In the genomic region with DNA sequence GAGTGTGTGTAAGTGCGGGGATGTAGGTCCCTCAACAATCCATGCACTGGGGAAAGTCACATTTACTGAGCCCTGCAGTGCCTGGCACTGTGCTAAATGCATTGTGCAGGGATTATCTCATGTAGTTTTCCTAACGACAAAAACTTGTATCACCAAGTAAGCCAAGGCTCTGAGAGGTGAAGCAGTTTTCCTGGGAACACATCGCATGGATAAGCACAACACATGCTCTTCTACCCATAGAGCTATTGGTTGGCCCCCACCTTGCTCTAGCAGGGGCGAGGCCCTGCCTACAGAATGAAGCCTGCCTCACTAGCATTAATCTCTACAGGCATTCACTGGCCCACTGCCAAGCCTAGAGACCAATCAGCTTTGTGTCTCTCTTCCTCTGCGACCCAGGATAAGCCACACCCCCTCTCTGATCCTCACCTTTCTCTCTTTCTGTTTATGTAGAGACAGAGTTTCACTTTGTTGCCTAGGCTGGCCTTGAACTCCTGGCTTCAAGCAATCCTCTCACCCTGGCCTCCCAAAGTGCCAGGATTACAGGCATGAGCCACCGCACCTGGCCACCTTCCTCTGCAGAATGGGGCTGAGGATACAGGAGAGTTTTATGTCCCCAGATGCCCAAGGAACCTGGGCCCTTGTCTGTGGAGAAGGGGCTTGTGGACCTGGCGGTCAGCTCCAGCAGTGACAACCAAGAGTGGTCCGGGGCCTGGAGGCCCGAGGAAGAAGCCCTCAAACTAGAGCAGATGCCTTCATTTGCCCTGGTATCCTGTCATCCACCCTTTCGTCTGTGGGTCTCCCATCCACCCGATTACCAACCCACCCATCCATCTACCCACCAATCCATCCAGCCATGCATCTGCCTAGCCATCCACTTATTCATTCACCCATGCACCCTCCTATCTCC, we compare ENCODE assay signal across 1 cellular context.
TF ChIP-seq lines count a peak whose summit lies in the region.

No MANE protein-coding gene starts in this region.

TF ChIP-seq in HepG2, 621 proteins besides CTCF, POLR2A, EP300 and RAD21 (continued from another document and continues in another):
- TF ChIP-seq, protein P1, sequence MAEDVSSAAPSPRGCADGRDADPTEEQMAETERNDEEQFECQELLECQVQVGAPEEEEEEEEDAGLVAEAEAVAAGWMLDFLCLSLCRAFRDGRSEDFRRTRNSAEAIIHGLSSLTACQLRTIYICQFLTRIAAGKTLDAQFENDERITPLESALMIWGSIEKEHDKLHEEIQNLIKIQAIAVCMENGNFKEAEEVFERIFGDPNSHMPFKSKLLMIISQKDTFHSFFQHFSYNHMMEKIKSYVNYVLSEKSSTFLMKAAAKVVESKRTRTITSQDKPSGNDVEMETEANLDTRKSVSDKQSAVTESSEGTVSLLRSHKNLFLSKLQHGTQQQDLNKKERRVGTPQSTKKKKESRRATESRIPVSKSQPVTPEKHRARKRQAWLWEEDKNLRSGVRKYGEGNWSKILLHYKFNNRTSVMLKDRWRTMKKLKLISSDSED (CRISPR knock-in tag; IDR thresholded peaks at IDR 0.05): 0 out of 2 replicates have a peak, but pooled peaks have one; percentile 62
- TF ChIP-seq DRAP1 (CRISPR knock-in tag; IDR thresholded peaks at IDR 0.05) (peak; percentile 51; the same call in 1 of the 2 replicates), IRX3 (CRISPR knock-in tag; IDR thresholded peaks at IDR 0.05; ENCODE audit: borderline replicate concordance, low read depth) (peak; percentile 41; the same call in 1 of the 2 replicates), ZBTB21 (CRISPR knock-in tag; IDR thresholded peaks at IDR 0.05) (peak; percentile 63; the same call in 1 of the 2 replicates), MZF1 (CRISPR knock-in tag; IDR thresholded peaks at IDR 0.05; ENCODE audit: borderline replicate concordance) (no peak), PBX2 (CRISPR knock-in tag; IDR thresholded peaks at IDR 0.05) (no peak), KLF16 (CRISPR knock-in tag; IDR thresholded peaks at IDR 0.05) (peak in 1 of 2 experiments; percentile 60; a peak in 1 of 4 replicates), BORCS8-MEF2B (CRISPR knock-in tag; IDR thresholded peaks at IDR 0.05) (peak; percentile 51; the same call in 1 of the 2 replicates), ZNF883 (CRISPR knock-in tag; IDR thresholded peaks at IDR 0.05; ENCODE audit: not compliant biosample characterization) (no peak), TAF15 (IDR thresholded peaks at IDR 0.05; ENCODE audit: low read depth, low read length, poor library complexity, severe bottlenecking) (no peak), ATF7-NPFF (CRISPR knock-in tag; IDR thresholded peaks at IDR 0.05; ENCODE audit: low read depth) (peak; percentile 73; the same call in 1 of the 2 replicates), ZNF629 (CRISPR knock-in tag; conservative IDR thresholded peaks at IDR 0.05) (peak; percentile 65), RFX5 (IDR thresholded peaks at IDR 0.05; ENCODE audit: low read depth, low read length) (peak; percentile 34; the same call in 1 of the 2 replicates), ZKSCAN8 (CRISPR knock-in tag; IDR thresholded peaks at IDR 0.05; ENCODE audit: borderline replicate concordance) (0 out of 2 replicates have a peak, but pooled peaks have one; percentile 25), ZNF678 (CRISPR knock-in tag; IDR thresholded peaks at IDR 0.05) (no peak), XRCC5 (optimal IDR thresholded peaks at IDR 0.05; ENCODE audit: low read length) (peak; percentile 49), ZFP82 (CRISPR knock-in tag; IDR thresholded peaks at IDR 0.05; ENCODE audit: borderline replicate concordance) (no peak), MIXL1 (CRISPR knock-in tag; IDR thresholded peaks at IDR 0.05) (peak; percentile 75; the same call in 1 of the 2 replicates), MXD4 (CRISPR knock-in tag; IDR thresholded peaks at IDR 0.05) (0 out of 2 replicates have a peak, but pooled peaks have one; percentile 4), TOE1 (CRISPR knock-in tag; IDR thresholded peaks at IDR 0.05) (0 out of 2 replicates have a peak, but pooled peaks have one; percentile 17), HNF1B (CRISPR knock-in tag; IDR thresholded peaks at IDR 0.05) (peak; percentile 29; the same call in 1 of the 2 replicates), ZNF878 (CRISPR knock-in tag; IDR thresholded peaks at IDR 0.05) (no peak), ZNF124 (CRISPR knock-in tag; IDR thresholded peaks at IDR 0.05) (no peak), RFX3 (CRISPR knock-in tag; IDR thresholded peaks at IDR 0.05) (no peak)
- TF ChIP-seq, protein P2, sequence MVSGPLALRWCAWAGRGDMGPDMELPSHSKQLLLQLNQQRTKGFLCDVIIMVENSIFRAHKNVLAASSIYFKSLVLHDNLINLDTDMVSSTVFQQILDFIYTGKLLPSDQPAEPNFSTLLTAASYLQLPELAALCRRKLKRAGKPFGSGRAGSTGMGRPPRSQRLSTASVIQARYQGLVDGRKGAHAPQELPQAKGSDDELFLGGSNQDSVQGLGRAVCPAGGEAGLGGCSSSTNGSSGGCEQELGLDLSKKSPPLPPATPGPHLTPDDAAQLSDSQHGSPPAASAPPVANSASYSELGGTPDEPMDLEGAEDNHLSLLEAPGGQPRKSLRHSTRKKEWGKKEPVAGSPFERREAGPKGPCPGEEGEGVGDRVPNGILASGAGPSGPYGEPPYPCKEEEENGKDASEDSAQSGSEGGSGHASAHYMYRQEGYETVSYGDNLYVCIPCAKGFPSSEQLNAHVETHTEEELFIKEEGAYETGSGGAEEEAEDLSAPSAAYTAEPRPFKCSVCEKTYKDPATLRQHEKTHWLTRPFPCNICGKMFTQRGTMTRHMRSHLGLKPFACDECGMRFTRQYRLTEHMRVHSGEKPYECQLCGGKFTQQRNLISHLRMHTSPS (CRISPR knock-in tag; IDR thresholded peaks at IDR 0.05; ENCODE audit: low read depth): no peak
- TF ChIP-seq, protein P3, sequence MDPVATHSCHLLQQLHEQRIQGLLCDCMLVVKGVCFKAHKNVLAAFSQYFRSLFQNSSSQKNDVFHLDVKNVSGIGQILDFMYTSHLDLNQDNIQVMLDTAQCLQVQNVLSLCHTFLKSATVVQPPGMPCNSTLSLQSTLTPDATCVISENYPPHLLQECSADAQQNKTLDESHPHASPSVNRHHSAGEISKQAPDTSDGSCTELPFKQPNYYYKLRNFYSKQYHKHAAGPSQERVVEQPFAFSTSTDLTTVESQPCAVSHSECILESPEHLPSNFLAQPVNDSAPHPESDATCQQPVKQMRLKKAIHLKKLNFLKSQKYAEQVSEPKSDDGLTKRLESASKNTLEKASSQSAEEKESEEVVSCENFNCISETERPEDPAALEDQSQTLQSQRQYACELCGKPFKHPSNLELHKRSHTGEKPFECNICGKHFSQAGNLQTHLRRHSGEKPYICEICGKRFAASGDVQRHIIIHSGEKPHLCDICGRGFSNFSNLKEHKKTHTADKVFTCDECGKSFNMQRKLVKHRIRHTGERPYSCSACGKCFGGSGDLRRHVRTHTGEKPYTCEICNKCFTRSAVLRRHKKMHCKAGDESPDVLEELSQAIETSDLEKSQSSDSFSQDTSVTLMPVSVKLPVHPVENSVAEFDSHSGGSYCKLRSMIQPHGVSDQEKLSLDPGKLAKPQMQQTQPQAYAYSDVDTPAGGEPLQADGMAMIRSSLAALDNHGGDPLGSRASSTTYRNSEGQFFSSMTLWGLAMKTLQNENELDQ (CRISPR knock-in tag; IDR thresholded peaks at IDR 0.05; ENCODE audit: borderline replicate concordance): no peak
- TF ChIP-seq, protein P4, sequence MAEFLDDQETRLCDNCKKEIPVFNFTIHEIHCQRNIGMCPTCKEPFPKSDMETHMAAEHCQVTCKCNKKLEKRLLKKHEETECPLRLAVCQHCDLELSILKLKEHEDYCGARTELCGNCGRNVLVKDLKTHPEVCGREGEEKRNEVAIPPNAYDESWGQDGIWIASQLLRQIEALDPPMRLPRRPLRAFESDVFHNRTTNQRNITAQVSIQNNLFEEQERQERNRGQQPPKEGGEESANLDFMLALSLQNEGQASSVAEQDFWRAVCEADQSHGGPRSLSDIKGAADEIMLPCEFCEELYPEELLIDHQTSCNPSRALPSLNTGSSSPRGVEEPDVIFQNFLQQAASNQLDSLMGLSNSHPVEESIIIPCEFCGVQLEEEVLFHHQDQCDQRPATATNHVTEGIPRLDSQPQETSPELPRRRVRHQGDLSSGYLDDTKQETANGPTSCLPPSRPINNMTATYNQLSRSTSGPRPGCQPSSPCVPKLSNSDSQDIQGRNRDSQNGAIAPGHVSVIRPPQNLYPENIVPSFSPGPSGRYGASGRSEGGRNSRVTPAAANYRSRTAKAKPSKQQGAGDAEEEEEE (CRISPR knock-in tag; IDR thresholded peaks at IDR 0.05; ENCODE audit: borderline replicate concordance): no peak
- TF ChIP-seq, protein P5, sequence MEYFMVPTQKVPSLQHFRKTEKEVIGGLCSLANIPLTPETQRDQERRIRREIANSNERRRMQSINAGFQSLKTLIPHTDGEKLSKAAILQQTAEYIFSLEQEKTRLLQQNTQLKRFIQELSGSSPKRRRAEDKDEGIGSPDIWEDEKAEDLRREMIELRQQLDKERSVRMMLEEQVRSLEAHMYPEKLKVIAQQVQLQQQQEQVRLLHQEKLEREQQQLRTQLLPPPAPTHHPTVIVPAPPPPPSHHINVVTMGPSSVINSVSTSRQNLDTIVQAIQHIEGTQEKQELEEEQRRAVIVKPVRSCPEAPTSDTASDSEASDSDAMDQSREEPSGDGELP (IDR thresholded peaks at IDR 0.05; ENCODE audit: borderline replicate concordance, low read depth): 0 out of 2 replicates have a peak, but pooled peaks have one; percentile 53
- TF ChIP-seq, protein P6, sequence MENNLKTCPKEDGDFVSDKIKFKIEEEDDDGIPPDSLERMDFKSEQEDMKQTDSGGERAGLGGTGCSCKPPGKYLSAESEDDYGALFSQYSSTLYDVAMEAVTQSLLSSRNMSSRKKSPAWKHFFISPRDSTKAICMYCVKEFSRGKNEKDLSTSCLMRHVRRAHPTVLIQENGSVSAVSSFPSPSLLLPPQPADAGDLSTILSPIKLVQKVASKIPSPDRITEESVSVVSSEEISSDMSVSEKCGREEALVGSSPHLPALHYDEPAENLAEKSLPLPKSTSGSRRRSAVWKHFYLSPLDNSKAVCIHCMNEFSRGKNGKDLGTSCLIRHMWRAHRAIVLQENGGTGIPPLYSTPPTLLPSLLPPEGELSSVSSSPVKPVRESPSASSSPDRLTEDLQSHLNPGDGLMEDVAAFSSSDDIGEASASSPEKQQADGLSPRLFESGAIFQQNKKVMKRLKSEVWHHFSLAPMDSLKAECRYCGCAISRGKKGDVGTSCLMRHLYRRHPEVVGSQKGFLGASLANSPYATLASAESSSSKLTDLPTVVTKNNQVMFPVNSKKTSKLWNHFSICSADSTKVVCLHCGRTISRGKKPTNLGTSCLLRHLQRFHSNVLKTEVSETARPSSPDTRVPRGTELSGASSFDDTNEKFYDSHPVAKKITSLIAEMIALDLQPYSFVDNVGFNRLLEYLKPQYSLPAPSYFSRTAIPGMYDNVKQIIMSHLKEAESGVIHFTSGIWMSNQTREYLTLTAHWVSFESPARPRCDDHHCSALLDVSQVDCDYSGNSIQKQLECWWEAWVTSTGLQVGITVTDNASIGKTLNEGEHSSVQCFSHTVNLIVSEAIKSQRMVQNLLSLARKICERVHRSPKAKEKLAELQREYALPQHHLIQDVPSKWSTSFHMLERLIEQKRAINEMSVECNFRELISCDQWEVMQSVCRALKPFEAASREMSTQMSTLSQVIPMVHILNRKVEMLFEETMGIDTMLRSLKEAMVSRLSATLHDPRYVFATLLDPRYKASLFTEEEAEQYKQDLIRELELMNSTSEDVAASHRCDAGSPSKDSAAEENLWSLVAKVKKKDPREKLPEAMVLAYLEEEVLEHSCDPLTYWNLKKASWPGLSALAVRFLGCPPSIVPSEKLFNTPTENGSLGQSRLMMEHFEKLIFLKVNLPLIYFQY (CRISPR knock-in tag; IDR thresholded peaks at IDR 0.05; ENCODE audit: borderline replicate concordance): no peak; the same call in 1 of the 2 replicates
- TF ChIP-seq, protein P7, sequence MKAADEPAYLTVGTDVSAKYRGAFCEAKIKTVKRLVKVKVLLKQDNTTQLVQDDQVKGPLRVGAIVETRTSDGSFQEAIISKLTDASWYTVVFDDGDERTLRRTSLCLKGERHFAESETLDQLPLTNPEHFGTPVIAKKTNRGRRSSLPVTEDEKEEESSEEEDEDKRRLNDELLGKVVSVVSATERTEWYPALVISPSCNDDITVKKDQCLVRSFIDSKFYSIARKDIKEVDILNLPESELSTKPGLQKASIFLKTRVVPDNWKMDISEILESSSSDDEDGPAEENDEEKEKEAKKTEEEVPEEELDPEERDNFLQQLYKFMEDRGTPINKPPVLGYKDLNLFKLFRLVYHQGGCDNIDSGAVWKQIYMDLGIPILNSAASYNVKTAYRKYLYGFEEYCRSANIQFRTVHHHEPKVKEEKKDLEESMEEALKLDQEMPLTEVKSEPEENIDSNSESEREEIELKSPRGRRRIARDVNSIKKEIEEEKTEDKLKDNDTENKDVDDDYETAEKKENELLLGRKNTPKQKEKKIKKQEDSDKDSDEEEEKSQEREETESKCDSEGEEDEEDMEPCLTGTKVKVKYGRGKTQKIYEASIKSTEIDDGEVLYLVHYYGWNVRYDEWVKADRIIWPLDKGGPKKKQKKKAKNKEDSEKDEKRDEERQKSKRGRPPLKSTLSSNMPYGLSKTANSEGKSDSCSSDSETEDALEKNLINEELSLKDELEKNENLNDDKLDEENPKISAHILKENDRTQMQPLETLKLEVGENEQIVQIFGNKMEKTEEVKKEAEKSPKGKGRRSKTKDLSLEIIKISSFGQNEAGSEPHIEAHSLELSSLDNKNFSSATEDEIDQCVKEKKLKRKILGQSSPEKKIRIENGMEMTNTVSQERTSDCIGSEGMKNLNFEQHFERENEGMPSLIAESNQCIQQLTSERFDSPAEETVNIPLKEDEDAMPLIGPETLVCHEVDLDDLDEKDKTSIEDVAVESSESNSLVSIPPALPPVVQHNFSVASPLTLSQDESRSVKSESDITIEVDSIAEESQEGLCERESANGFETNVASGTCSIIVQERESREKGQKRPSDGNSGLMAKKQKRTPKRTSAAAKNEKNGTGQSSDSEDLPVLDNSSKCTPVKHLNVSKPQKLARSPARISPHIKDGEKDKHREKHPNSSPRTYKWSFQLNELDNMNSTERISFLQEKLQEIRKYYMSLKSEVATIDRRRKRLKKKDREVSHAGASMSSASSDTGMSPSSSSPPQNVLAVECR (CRISPR knock-in tag; IDR thresholded peaks at IDR 0.05; ENCODE audit: borderline replicate concordance): no peak; the same call in 1 of the 2 replicates
